Comparison of ENCODE assay signal across 3 cellular contexts in the genomic region with DNA sequence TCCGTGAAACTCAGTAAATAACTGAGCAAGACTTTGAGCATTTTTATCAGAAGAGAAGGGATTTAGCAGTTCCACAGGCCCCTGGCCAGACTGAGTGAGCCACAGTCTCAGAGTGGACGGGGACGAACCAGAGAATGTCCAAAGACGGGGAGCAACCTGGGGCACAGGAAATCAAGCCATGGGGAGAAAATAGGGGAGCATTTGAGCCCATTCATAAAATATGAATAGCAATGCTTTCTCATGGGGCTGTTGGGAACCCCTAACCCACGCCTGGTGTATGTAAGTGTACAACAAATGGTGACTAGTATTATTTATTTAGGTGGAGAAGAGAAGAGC.
TF ChIP-seq lines count a peak whose summit lies in the region.

No MANE protein-coding gene starts in this region.

TF ChIP-seq in A549, 52 proteins besides CTCF, POLR2A, EP300 and RAD21:
- no peak for TF ChIP-seq BHLHE40 (IDR thresholded peaks at IDR 0.05; ENCODE audit: low read depth, low read length)
- TF ChIP-seq CEBPB (IDR thresholded peaks at IDR 0.05) = no peak
- no peak for TF ChIP-seq HDAC2 (IDR thresholded peaks at IDR 0.05)
- TF ChIP-seq POLR2AphosphoS2 (conservative IDR thresholded peaks at IDR 0.05; ENCODE audit: low read length) = no peak
- TF ChIP-seq HOXB5 (CRISPR knock-in tag; IDR thresholded peaks at IDR 0.05) = no peak

TF ChIP-seq in GM23338, 12 proteins besides CTCF, POLR2A, EP300 and RAD21:
- TF ChIP-seq ZNF114 (CRISPR knock-in tag; IDR thresholded peaks at IDR 0.05) (no peak), POLR2AphosphoS5 (IDR thresholded peaks at IDR 0.05; ENCODE audit: low read depth) (no peak), STAT1 (IDR thresholded peaks at IDR 0.05; ENCODE audit: unreplicated experiment) (no peak), EZH2 (IDR thresholded peaks at IDR 0.05; ENCODE audit: low read depth, unreplicated experiment) (no peak), NANOG (IDR thresholded peaks at IDR 0.05; ENCODE audit: borderline replicate concordance) (no peak), CREB1 (CRISPR knock-in tag; IDR thresholded peaks at IDR 0.05; ENCODE audit: low read depth) (no peak), JUNB (IDR thresholded peaks at IDR 0.05; ENCODE audit: unreplicated experiment) (no peak)
- TF ChIP-seq, protein P1, sequence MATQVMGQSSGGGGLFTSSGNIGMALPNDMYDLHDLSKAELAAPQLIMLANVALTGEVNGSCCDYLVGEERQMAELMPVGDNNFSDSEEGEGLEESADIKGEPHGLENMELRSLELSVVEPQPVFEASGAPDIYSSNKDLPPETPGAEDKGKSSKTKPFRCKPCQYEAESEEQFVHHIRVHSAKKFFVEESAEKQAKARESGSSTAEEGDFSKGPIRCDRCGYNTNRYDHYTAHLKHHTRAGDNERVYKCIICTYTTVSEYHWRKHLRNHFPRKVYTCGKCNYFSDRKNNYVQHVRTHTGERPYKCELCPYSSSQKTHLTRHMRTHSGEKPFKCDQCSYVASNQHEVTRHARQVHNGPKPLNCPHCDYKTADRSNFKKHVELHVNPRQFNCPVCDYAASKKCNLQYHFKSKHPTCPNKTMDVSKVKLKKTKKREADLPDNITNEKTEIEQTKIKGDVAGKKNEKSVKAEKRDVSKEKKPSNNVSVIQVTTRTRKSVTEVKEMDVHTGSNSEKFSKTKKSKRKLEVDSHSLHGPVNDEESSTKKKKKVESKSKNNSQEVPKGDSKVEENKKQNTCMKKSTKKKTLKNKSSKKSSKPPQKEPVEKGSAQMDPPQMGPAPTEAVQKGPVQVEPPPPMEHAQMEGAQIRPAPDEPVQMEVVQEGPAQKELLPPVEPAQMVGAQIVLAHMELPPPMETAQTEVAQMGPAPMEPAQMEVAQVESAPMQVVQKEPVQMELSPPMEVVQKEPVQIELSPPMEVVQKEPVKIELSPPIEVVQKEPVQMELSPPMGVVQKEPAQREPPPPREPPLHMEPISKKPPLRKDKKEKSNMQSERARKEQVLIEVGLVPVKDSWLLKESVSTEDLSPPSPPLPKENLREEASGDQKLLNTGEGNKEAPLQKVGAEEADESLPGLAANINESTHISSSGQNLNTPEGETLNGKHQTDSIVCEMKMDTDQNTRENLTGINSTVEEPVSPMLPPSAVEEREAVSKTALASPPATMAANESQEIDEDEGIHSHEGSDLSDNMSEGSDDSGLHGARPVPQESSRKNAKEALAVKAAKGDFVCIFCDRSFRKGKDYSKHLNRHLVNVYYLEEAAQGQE (IDR thresholded peaks at IDR 0.05; ENCODE audit: unreplicated experiment) = no peak
- TF ChIP-seq, protein P2, sequence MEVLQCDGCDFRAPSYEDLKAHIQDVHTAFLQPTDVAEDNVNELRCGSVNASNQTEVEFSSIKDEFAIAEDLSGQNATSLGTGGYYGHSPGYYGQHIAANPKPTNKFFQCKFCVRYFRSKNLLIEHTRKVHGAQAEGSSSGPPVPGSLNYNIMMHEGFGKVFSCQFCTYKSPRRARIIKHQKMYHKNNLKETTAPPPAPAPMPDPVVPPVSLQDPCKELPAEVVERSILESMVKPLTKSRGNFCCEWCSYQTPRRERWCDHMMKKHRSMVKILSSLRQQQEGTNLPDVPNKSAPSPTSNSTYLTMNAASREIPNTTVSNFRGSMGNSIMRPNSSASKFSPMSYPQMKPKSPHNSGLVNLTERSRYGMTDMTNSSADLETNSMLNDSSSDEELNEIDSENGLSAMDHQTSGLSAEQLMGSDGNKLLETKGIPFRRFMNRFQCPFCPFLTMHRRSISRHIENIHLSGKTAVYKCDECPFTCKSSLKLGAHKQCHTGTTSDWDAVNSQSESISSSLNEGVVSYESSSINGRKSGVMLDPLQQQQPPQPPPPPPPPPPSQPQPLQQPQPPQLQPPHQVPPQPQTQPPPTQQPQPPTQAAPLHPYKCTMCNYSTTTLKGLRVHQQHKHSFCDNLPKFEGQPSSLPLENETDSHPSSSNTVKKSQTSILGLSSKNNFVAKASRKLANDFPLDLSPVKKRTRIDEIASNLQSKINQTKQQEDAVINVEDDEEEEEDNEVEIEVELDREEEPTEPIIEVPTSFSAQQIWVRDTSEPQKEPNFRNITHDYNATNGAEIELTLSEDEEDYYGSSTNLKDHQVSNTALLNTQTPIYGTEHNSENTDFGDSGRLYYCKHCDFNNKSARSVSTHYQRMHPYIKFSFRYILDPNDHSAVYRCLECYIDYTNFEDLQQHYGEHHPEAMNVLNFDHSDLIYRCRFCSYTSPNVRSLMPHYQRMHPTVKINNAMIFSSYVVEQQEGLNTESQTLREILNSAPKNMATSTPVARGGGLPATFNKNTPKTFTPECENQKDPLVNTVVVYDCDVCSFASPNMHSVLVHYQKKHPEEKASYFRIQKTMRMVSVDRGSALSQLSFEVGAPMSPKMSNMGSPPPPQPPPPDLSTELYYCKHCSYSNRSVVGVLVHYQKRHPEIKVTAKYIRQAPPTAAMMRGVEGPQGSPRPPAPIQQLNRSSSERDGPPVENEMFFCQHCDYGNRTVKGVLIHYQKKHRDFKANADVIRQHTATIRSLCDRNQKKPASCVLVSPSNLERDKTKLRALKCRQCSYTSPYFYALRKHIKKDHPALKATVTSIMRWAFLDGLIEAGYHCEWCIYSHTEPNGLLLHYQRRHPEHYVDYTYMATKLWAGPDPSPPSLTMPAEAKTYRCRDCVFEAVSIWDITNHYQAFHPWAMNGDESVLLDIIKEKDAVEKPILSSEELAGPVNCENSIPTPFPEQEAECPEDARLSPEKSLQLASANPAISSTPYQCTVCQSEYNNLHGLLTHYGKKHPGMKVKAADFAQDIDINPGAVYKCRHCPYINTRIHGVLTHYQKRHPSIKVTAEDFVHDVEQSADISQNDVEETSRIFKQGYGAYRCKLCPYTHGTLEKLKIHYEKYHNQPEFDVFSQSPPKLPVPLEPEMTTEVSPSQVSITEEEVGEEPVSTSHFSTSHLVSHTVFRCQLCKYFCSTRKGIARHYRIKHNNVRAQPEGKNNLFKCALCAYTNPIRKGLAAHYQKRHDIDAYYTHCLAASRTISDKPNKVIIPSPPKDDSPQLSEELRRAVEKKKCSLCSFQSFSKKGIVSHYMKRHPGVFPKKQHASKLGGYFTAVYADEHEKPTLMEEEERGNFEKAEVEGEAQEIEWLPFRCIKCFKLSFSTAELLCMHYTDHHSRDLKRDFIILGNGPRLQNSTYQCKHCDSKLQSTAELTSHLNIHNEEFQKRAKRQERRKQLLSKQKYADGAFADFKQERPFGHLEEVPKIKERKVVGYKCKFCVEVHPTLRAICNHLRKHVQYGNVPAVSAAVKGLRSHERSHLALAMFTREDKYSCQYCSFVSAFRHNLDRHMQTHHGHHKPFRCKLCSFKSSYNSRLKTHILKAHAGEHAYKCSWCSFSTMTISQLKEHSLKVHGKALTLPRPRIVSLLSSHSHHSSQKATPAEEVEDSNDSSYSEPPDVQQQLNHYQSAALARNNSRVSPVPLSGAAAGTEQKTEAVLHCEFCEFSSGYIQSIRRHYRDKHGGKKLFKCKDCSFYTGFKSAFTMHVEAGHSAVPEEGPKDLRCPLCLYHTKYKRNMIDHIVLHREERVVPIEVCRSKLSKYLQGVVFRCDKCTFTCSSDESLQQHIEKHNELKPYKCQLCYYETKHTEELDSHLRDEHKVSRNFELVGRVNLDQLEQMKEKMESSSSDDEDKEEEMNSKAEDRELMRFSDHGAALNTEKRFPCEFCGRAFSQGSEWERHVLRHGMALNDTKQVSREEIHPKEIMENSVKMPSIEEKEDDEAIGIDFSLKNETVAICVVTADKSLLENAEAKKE (CRISPR knock-in tag; IDR thresholded peaks at IDR 0.05) = no peak
TF ChIP-seq in GM23338: peak in this region for 0.

TF ChIP-seq in WTC11, 78 proteins besides CTCF, POLR2A, EP300 and RAD21:
- TF ChIP-seq CREM (CRISPR knock-in tag; IDR thresholded peaks at IDR 0.05) (no peak), ESRRA (CRISPR knock-in tag; IDR thresholded peaks at IDR 0.05; ENCODE audit: borderline replicate concordance) (no peak), ZNF671 (CRISPR knock-in tag; IDR thresholded peaks at IDR 0.05) (no peak), ETV6 (CRISPR knock-in tag; IDR thresholded peaks at IDR 0.05) (no peak), SOX15 (CRISPR knock-in tag; IDR thresholded peaks at IDR 0.05) (no peak), OVOL2 (CRISPR knock-in tag; IDR thresholded peaks at IDR 0.05; ENCODE audit: borderline replicate concordance) (no peak)
